8 cellular contexts compared by ENCODE assay signal in genomic region chr19:3403489-3404323, GRCh38. TPM values are rescaled to one million over a fixed set of nuclear protein-coding genes. Genes with fewer than 3 reads are reported as not detected.
DNase-seq lines count a peak whose midpoint lies in the region; ATAC-seq and TF ChIP-seq lines count a peak whose summit lies in the region.

No MANE protein-coding gene starts in this region.

- H3K4me3 Mint-ChIP-seq in activated naive CD8-positive, alpha-beta T cell treated with anti-CD3 and anti-CD28 coated beads, Interleukin-2, amount 50 U/mL, for 24 hours, result no peak overlapping the region

- H3K27me3 Mint-ChIP-seq in activated naive CD8-positive, alpha-beta T cell treated with anti-CD3 and anti-CD28 coated beads, Interleukin-2, amount 50 U/mL, for 24 hours, result no peaks in the 10 kb centered on the region

- H3K27ac Mint-ChIP-seq in activated naive CD8-positive, alpha-beta T cell treated with anti-CD3 and anti-CD28 coated beads, Interleukin-2, amount 50 U/mL, for 24 hours, result no peak overlapping the region

- no peak for TF ChIP-seq POLR2A in breast epithelium (IDR thresholded peaks at IDR 0.05)

- H3K27me3 ChIP-seq in breast epithelium (no peaks in the 10 kb centered on the region), skeletal muscle satellite cell (ENCODE audit: control insufficient read depth, insufficient read depth, low read length) (no peaks in the 10 kb centered on the region)

- intact Hi-C loops in breast epithelium (cut with DNase I; ENCODE audit: low total_unique reads), result no loop called here

- peak overlapping the region; percentile 44 to 69 (median 52) for H3K4me3 ChIP-seq in breast epithelium
- peak overlapping the region; percentile 32 for H3K4me3 ChIP-seq in skeletal muscle satellite cell (ENCODE audit: low read length)

- peaks cover 9 to 17% of the 10 kb centered on the region in 2 donors for H3K4me1 ChIP-seq in breast epithelium
- H3K4me1 ChIP-seq in skeletal muscle satellite cell (ENCODE audit: control insufficient read depth, insufficient read depth, low read length), result peaks cover 40% of the 10 kb centered on the region

- peak overlapping the region; percentile 95 for H3K9ac ChIP-seq in skeletal muscle satellite cell (ENCODE audit: low read depth, low read length)

- peak overlapping the region; percentile 77 for H3K4me2 ChIP-seq in skeletal muscle satellite cell (ENCODE audit: low read length)

- no peaks in the 10 kb centered on the region for H3K4me1 Mint-ChIP-seq in activated naive CD8-positive, alpha-beta T cell treated with anti-CD3 and anti-CD28 coated beads, Interleukin-2, amount 50 U/mL, for 24 hours

- TF ChIP-seq CTCF in breast epithelium (IDR thresholded peaks at IDR 0.05), result no peak

- peaks cover 2% of the 10 kb centered on the region for H3K36me3 Mint-ChIP-seq in activated naive CD8-positive, alpha-beta T cell treated with anti-CD3 and anti-CD28 coated beads, Interleukin-2, amount 50 U/mL, for 24 hours (ENCODE audit: low read depth)

- no peaks in the 10 kb centered on the region for H3K36me3 ChIP-seq in breast epithelium
- H3K36me3 ChIP-seq in skeletal muscle satellite cell (ENCODE audit: insufficient read depth, low read length), result peaks cover 9% of the 10 kb centered on the region

- H3K9me3 ChIP-seq in breast epithelium, result no peaks in the 10 kb centered on the region
- no peaks in the 10 kb centered on the region for H3K9me3 ChIP-seq in skeletal muscle satellite cell (replicated peaks; ENCODE audit: low read length)

- DNase-seq in H4 (ENCODE audit: low spot score) (peak; percentile 91), breast epithelium (ENCODE audit: low spot score in 2 of 2) (peak; percentile 88 to 89), iris pigment epithelial cell (ENCODE audit: low read depth) (peak; percentile 96), NCI-H2107 treated with DMSO at 0.1 percent for 48 hours (lab: John Stamatoyannopoulos, UW; ENCODE audit: unreplicated experiment) (no peak)
- no peak for DNase-seq in activated naive CD8-positive, alpha-beta T cell treated with anti-CD3 and anti-CD28 coated beads, Interleukin-2, amount 50 U/mL, for 24 hours

- no peaks in the 10 kb centered on the region for H3K9me3 Mint-ChIP-seq in activated naive CD8-positive, alpha-beta T cell treated with anti-CD3 and anti-CD28 coated beads, Interleukin-2, amount 50 U/mL, for 24 hours

- ATAC-seq in GM18520 (IDR thresholded peaks at IDR 0.05; ENCODE audit: unreplicated experiment) (no peak), GM19452 (IDR thresholded peaks at IDR 0.05; ENCODE audit: unreplicated experiment) (no peak)
- ATAC-seq in activated naive CD8-positive, alpha-beta T cell treated with anti-CD3 and anti-CD28 coated beads, Interleukin-2, amount 50 U/mL, for 24 hours, result no peak

- H3K27ac ChIP-seq in breast epithelium, result peak overlapping the region; percentile 100

RNA-seq across cellular contexts. Expression of gene NFIC, which starts 37.3 kb away (rescaled TPM):
- total RNA-seq in H4 (2014; rRNA removed; shearing (Covaris generic)), result 19.8 and 20.0 TPM in 2 replicates
- total RNA-seq in breast epithelium, result 10 to 100 TPM; 48.9 to 97.8 (median 73.1) TPM
- total RNA-seq in skeletal muscle satellite cell (2012; rRNA removed), result 72.1 and 73.3 TPM in 2 replicates

Comparison
In these comparisons a context has a peak if more than half of its experiments do, and no peak if none do; other contexts are left out.
1. DNase-seq: peak in H4 (single experiment), breast epithelium (2 of 2) and iris pigment epithelial cell (single experiment); none in NCI-H2107 treated with DMSO at 0.1 percent for 48 hours (single experiment) and activated naive CD8-positive, alpha-beta T cell treated with anti-CD3 and anti-CD28 coated beads, Interleukin-2, amount 50 U/mL, for 24 hours (single experiment).